8 cellular contexts compared by ENCODE assay signal in genomic region chr3:134357914-134358811, GRCh38. TPM values are rescaled to one million over a fixed set of nuclear protein-coding genes. Genes with fewer than 3 reads are reported as not detected.
DNase-seq lines count a peak whose midpoint lies in the region; ATAC-seq and TF ChIP-seq lines count a peak whose summit lies in the region.

No MANE protein-coding gene starts in this region.

- intact Hi-C loops in ascending aorta (cut with DNase I) (no loop called here), stomach (cut with DNase I; ENCODE audit: low total_unique reads) (loop anchor here (5.0 kb wide), 1 partner anchor 161 kb away; no protein-coding TSS in a partner anchor)

- H3K9me3 ChIP-seq in HUES64 (ENCODE audit: insufficient read depth, low read depth, low read length), result no peaks in the 10 kb centered on the region
- H3K9me3 ChIP-seq in ascending aorta, result no peaks in the 10 kb centered on the region
- H3K9me3 ChIP-seq in stomach, result no peaks in the 10 kb centered on the region

- H3K27me3 ChIP-seq in HUES64 (ENCODE audit: insufficient read depth, low read length), result no peaks in the 10 kb centered on the region
- no peaks in the 10 kb centered on the region for H3K27me3 ChIP-seq in ascending aorta
- H3K27me3 ChIP-seq in stomach, result no peaks in the 10 kb centered on the region

- TF ChIP-seq CTCF in ascending aorta (IDR thresholded peaks at IDR 0.05) (peak in 1 of 3 experiments; percentile 34), stomach (IDR thresholded peaks at IDR 0.05) (peak in 3 of 7 experiments; percentile 19 to 28 (median 24))

- 79% methylated on average over 10 of the region's 10 CpGs for WGBS in HUES64
- WGBS in stomach, 5 donors, result 34 to 64% (median 49%) methylated on average over 7 to 10 of the region's 10 CpGs

- H3K9ac ChIP-seq in HUES64 (ENCODE audit: low read depth, low read length), result no peak overlapping the region

- H3K36me3 ChIP-seq in HUES64 (ENCODE audit: insufficient read depth, low read length), result peaks cover 90% of the 10 kb centered on the region
- peaks cover 74 to 96% of the 10 kb centered on the region in 2 donors for H3K36me3 ChIP-seq in ascending aorta
- peaks cover 68 to 95% (median 94%) of the 10 kb centered on the region in 4 donors for H3K36me3 ChIP-seq in stomach

- H3K4me1 ChIP-seq in HUES64 (ENCODE audit: insufficient read depth, low read length) (peaks cover 18% of the 10 kb centered on the region), ascending aorta (peaks cover 33 to 88% of the 10 kb centered on the region in 2 donors), stomach (peaks cover 90 to 100% (median 94%) of the 10 kb centered on the region in 4 donors)

- no peak for TF ChIP-seq EP300 in stomach (IDR thresholded peaks at IDR 0.05)

- H3K27ac ChIP-seq in HUES64 (ENCODE audit: low read depth, low read length) (peak overlapping the region; percentile 74), ascending aorta (peak overlapping the region; percentile 81 to 92), stomach (peak overlapping the region; percentile 49 to 100 (median 96))

- DNase-seq in Daoy (ENCODE audit: low read depth), result peak; percentile 95
- no peak for DNase-seq in ascending aorta (ENCODE audit: low spot score in 2 of 2)
- DNase-seq in iPS DF 19.7 (ENCODE audit: low read depth, low spot score), result peak; percentile 30
- DNase-seq in stomach, result peak; percentile 51
- no peak for DNase-seq in central memory CD4-positive, alpha-beta T cell

- ATAC-seq in HG03571 (IDR thresholded peaks at IDR 0.05; ENCODE audit: unreplicated experiment), result no peak
- no peak for ATAC-seq in HG02938 (IDR thresholded peaks at IDR 0.05; ENCODE audit: unreplicated experiment)

- TF ChIP-seq POLR2A in stomach (IDR thresholded peaks at IDR 0.05), result no peak

- H3K4me3 ChIP-seq in HUES64 (ENCODE audit: low read length), result no peak overlapping the region
- no peak overlapping the region for H3K4me3 ChIP-seq in ascending aorta
- peak overlapping the region in 2 of 4 donors; percentile 2 to 10 for H3K4me3 ChIP-seq in stomach

RNA-seq across cellular contexts. Expression of gene AMOTL2, which starts 16.1 kb away (rescaled TPM):
- total RNA-seq in Daoy (2014; rRNA removed; shearing (Covaris generic)), result 99.8 and 102 TPM in 2 replicates
- polyA plus RNA-seq in HUES64 (2013, experiment 1 of 2), result 32.8 TPM
- 42.5 TPM for polyA plus RNA-seq in HUES64 (2013, experiment 2 of 2)
- 156 TPM for total RNA-seq in ascending aorta
- 100 to 1,000 TPM in 1 of 5 donors, 10 to 100 TPM in 4; 29.3 to 782 (median 54.9) TPM for total RNA-seq in stomach
- polyA plus RNA-seq in stomach, result 10 to 100 TPM; 10.6 to 16.6 (median 13.8) TPM

Comparison
In these comparisons a context has a peak if more than half of its experiments do, and no peak if none do; other contexts are left out.
1. DNase-seq: peak in Daoy (single experiment), iPS DF 19.7 (single experiment) and stomach (single experiment); none in ascending aorta (0 of 2) and central memory CD4-positive, alpha-beta T cell (single experiment).
2. Peak in every context shown above with its lines, with median percentiles within 50 percentile points of each other: H3K27ac ChIP-seq.